ENCODE assay signal across 12 cellular contexts in the genomic region with DNA sequence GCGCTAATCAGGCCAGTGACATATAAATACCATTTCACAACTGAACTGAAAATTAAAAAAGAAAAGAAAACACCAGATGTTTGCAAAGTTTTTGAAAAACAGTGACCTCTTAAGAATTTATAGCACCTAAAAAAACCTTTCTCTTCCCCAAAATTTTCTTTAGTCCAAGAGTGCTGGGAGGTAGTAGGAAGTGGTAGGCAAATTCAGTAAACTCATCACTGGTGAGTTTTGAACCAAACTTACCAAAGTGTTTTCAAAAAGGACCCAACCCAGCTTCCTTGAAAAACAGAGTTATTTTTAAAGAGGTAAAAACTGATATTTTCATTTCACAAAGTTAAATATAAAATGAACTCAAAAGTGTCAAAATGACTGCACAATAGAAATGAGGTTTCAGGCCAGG. TPM values are rescaled to one million over a fixed set of nuclear protein-coding genes. Genes with fewer than 3 reads are reported as not detected.
A peak's percentile ranks its signal among the peaks of the same experiment; 100 is the strongest.
DNase-seq lines count a peak whose midpoint lies in the region; ATAC-seq, FAIRE-seq and TF ChIP-seq lines count a peak whose summit lies in the region.
"Had no signal": no experiment of that assay in that cellular context is flagged by ENCODE, and none has a peak within 500 bp of the region (broad histone marks: within the 10 kb centered on the region; RNA-seq: fewer than 3 reads in every experiment).

No MANE protein-coding gene starts in this region.

- H3K27ac ChIP-seq in heart right ventricle = peak overlapping the region; percentile 46 to 89 (median 80)
- H3K27ac ChIP-seq in right cardiac atrium (ENCODE audit: low read length) = no peak overlapping the region
- peak overlapping the region; percentile 29 to 62 for H3K27ac ChIP-seq in lung (ENCODE audit: low read depth in 1 of 2, low read length in 1 of 2)
- peak overlapping the region; percentile 4 for H3K27ac ChIP-seq in upper lobe of right lung
- no peak overlapping the region for H3K27ac ChIP-seq in trophoblast cell (ENCODE audit: low read depth, low read length)
- H3K27ac ChIP-seq: VCaP had no signal

- H3K4me1 ChIP-seq in heart right ventricle = peaks cover 28 to 100% (median 93%) of the 10 kb centered on the region in 9 donors
- peaks cover 19% of the 10 kb centered on the region for H3K4me1 ChIP-seq in right cardiac atrium (ENCODE audit: control insufficient read depth, insufficient read depth, low read length)
- H3K4me1 ChIP-seq in lung (ENCODE audit: control insufficient read depth in 2 of 2, insufficient read depth in 2 of 2, low read length in 2 of 2) = peaks cover 3 to 36% of the 10 kb centered on the region in 2 donors
- peaks cover 17% of the 10 kb centered on the region for H3K4me1 ChIP-seq in upper lobe of right lung
- H3K4me1 ChIP-seq in trophoblast cell (ENCODE audit: control insufficient read depth in 1 of 2, insufficient read depth in 2 of 2, low read length in 2 of 2) = peaks cover 0 to 2% of the 10 kb centered on the region in 2 experiments

- H3K27me3 ChIP-seq in heart right ventricle (no peaks in the 10 kb centered on the region), right cardiac atrium (ENCODE audit: control insufficient read depth, insufficient read depth) (no peaks in the 10 kb centered on the region), lung (ENCODE audit: control insufficient read depth, insufficient read depth) (no peaks in the 10 kb centered on the region), upper lobe of right lung (no peaks in the 10 kb centered on the region), trophoblast cell (ENCODE audit: insufficient read depth, low read length) (no peaks in the 10 kb centered on the region)

- H3K4ac ChIP-seq in trophoblast cell (ENCODE audit: low read depth, low read length) = no peak overlapping the region

- peaks cover 2% of the 10 kb centered on the region for H3K27me3 Mint-ChIP-seq in IgD-negative memory B cell

- no peak overlapping the region for H3K9ac ChIP-seq in trophoblast cell (ENCODE audit: low read length)

- H3K36me3 Mint-ChIP-seq in IgD-negative memory B cell = peaks cover 6% of the 10 kb centered on the region

- H3K27ac Mint-ChIP-seq in IgD-negative memory B cell = peak overlapping the region; percentile 88 to 99 (median 96)

- no peak overlapping the region for H3K18ac ChIP-seq in trophoblast cell (ENCODE audit: low read length)

- H3K4me2 ChIP-seq in trophoblast cell (ENCODE audit: low read length) = no peak overlapping the region

- WGBS in heart right ventricle, 2 donors = 84 to 95% methylated on average over 1 of the region's 1 CpG
- WGBS in right cardiac atrium = 89% methylated on average over 1 of the region's 1 CpG
- WGBS in lung, 2 donors = 78 to 94% methylated on average over 1 of the region's 1 CpG
- WGBS in trophoblast cell (ENCODE audit: extremely low coverage, insufficient coverage, insufficient read length) = no CpG with 5 or more reads among the region's 1 CpG

- no peak overlapping the region for H4K91ac ChIP-seq in trophoblast cell (ENCODE audit: low read depth, low read length)

- FAIRE-seq in frontal cortex (lab: Jason Lieb, UNC) = no peak
- FAIRE-seq: colon had no signal

- DNase-seq in heart right ventricle (no peak), right cardiac atrium (no peak), lung (ENCODE audit: low spot score) (no peak), upper lobe of right lung (no peak), trophoblast cell (no peak), SHP77 treated with DMSO at 0.1 percent for 48 hours (lab: John Stamatoyannopoulos, UW) (no peak), frontal cortex (ENCODE audit: low spot score in 2 of 2) (no peak)
- DNase-seq: NCI-H1417 treated with DMSO at 0.1 percent for 48 hours had no signal

- no peaks in the 10 kb centered on the region for H3K79me1 ChIP-seq in trophoblast cell (ENCODE audit: low read length)

- peaks cover 0 to 40% (median 0%) of the 10 kb centered on the region in 9 donors for H3K36me3 ChIP-seq in heart right ventricle
- H3K36me3 ChIP-seq in lung (ENCODE audit: control insufficient read depth in 2 of 2, insufficient read depth in 2 of 2, low read length in 2 of 2) = peaks cover 0 to 5% of the 10 kb centered on the region in 2 donors
- no peaks in the 10 kb centered on the region for H3K36me3 ChIP-seq in upper lobe of right lung
- H3K36me3 ChIP-seq in trophoblast cell (ENCODE audit: control insufficient read depth in 1 of 2, insufficient read depth in 2 of 2, low read length in 2 of 2) = peaks cover 0 to 2% of the 10 kb centered on the region in 2 experiments

- no peak overlapping the region for H2BK12ac ChIP-seq in trophoblast cell (ENCODE audit: low read length)

- H3K9me3 ChIP-seq in heart right ventricle (no peaks in the 10 kb centered on the region), right cardiac atrium (ENCODE audit: control insufficient read depth, low read length) (no peaks in the 10 kb centered on the region), lung (ENCODE audit: control insufficient read depth in 2 of 2, insufficient read depth in 1 of 2, low read length in 1 of 2) (no peaks in the 10 kb centered on the region), upper lobe of right lung (no peaks in the 10 kb centered on the region), trophoblast cell (ENCODE audit: insufficient read depth, low read depth, low read length) (no peaks in the 10 kb centered on the region)

- no peaks in the 10 kb centered on the region for H3K79me2 ChIP-seq in trophoblast cell (ENCODE audit: control insufficient read depth, insufficient read depth, low read length, poor library complexity)

- no peak overlapping the region for H2BK5ac ChIP-seq in trophoblast cell (ENCODE audit: low read depth, low read length, poor library complexity)

- no peak overlapping the region for H2AFZ ChIP-seq in trophoblast cell (ENCODE audit: insufficient read depth, low read length, poor library complexity)

- H3K4me3 ChIP-seq in heart right ventricle (no peak overlapping the region), right cardiac atrium (ENCODE audit: low read length) (no peak overlapping the region), lung (no peak overlapping the region), upper lobe of right lung (no peak overlapping the region), trophoblast cell (ENCODE audit: low read depth, low read length) (no peak overlapping the region)

- H3K23ac ChIP-seq in trophoblast cell (ENCODE audit: low read length) = no peak overlapping the region

- no peak overlapping the region for H4K8ac ChIP-seq in trophoblast cell (ENCODE audit: low read depth, low read length)

- H3K4me3 Mint-ChIP-seq in IgD-negative memory B cell = peak overlapping the region; percentile 54 to 93 (median 81)

- peaks cover 67 to 90% (median 84%) of the 10 kb centered on the region in 3 donors for H3K4me1 Mint-ChIP-seq in IgD-negative memory B cell

- H3K9me3 Mint-ChIP-seq in IgD-negative memory B cell = no peaks in the 10 kb centered on the region

- no peak for TF ChIP-seq CTCF in heart right ventricle (IDR thresholded peaks at IDR 0.05)
- TF ChIP-seq CTCF in lung (IDR thresholded peaks at IDR 0.05; ENCODE audit: control extremely low read depth, extremely low read depth) = no peak
- TF ChIP-seq CTCF in upper lobe of right lung (IDR thresholded peaks at IDR 0.05) = no peak

- H2AK5ac ChIP-seq in trophoblast cell (ENCODE audit: low read length) = no peak overlapping the region

- H2BK120ac ChIP-seq in trophoblast cell (ENCODE audit: insufficient read depth, low read length, poor library complexity) = no peak overlapping the region

- intact Hi-C loops in heart right ventricle (cut with DNase I) (loop anchor here in 1 of 10 donors (2.0 kb wide), 1 partner anchor 79 kb away; no protein-coding TSS in a partner anchor), right cardiac atrium (cut with DNase I) (no loop called here), upper lobe of right lung (cut with DNase I) (no loop called here)

- ATAC-seq in heart right ventricle (no peak), right cardiac atrium (no peak), lung (ENCODE audit: insufficient read depth, low FRiP score) (no peak), upper lobe of right lung (no peak)
- ATAC-seq: Panc1 had no signal

- H3K14ac ChIP-seq in trophoblast cell (ENCODE audit: low read length) = no peak overlapping the region

- H4K12ac ChIP-seq in trophoblast cell (ENCODE audit: low read depth, low read length) = no peak overlapping the region

RNA-seq across cellular contexts. Expression of a gene that starts 27.4 kb away (rescaled TPM):
- total RNA-seq in heart right ventricle (1 to 10 TPM; 3.9 to 7.8 (median 5.6) TPM), right cardiac atrium (1 to 10 TPM; 3.4 to 7.0 (median 6.3) TPM), lung (1 to 10 TPM; 3.6 to 6.9 TPM), upper lobe of right lung (10.7 TPM), frontal cortex (6.1 TPM)
- polyA plus RNA-seq in heart right ventricle (1 to 10 TPM; 1.9 to 2.3 TPM), right cardiac atrium (3.5 TPM), IgD-negative memory B cell (11.6 TPM), lung (1 to 10 TPM; 1.7 to 6.2 TPM)
- 3.5 and 3.6 TPM in 2 replicates for polyA plus RNA-seq in trophoblast cell (2013)

RNA-seq across cellular contexts. Expression of a gene that starts 27.5 kb away (rescaled TPM):
- total RNA-seq in heart right ventricle = 100 to 1,000 TPM; 364 to 568 (median 413) TPM
- 100 to 1,000 TPM; 139 to 202 TPM for polyA plus RNA-seq in heart right ventricle
- total RNA-seq in right cardiac atrium = 100 to 1,000 TPM; 144 to 169 (median 162) TPM
- 103 TPM for polyA plus RNA-seq in right cardiac atrium
- polyA plus RNA-seq in IgD-negative memory B cell = 8.0 TPM
- 10 to 100 TPM; 56.5 to 70.6 TPM for total RNA-seq in lung
- 10 to 100 TPM; 44.8 to 58.7 TPM for polyA plus RNA-seq in lung
- total RNA-seq in upper lobe of right lung = 92.9 TPM
- 40.9 and 41.2 TPM in 2 replicates for polyA plus RNA-seq in trophoblast cell (2013)
- 16.7 TPM for total RNA-seq in frontal cortex

RNA-seq across cellular contexts. Expression of a gene that starts 47.1 kb away (rescaled TPM):
- 10 to 100 TPM in 6 of 10 donors, 1 to 10 TPM in 4; 7.5 to 13.7 (median 10.1) TPM for total RNA-seq in heart right ventricle
- polyA plus RNA-seq in heart right ventricle = 10 to 100 TPM in 1 of 2 donors, 1 to 10 TPM in 1; 8.3 to 12.3 TPM
- total RNA-seq in right cardiac atrium = 10 to 100 TPM in 3 of 4 donors, 1 to 10 TPM in 1; 9.5 to 14.1 (median 12.2) TPM
- 10.1 TPM for polyA plus RNA-seq in right cardiac atrium
- 13.4 TPM for polyA plus RNA-seq in IgD-negative memory B cell
- 10 to 100 TPM; 20.6 to 32.4 TPM for total RNA-seq in lung
- 10 to 100 TPM in 1 of 2 donors, 1 to 10 TPM in 1; 9.8 to 19.9 TPM for polyA plus RNA-seq in lung
- 21.9 TPM for total RNA-seq in upper lobe of right lung
- 19.4 and 19.6 TPM in 2 replicates for polyA plus RNA-seq in trophoblast cell (2013)
- total RNA-seq in frontal cortex = 26.5 TPM

RNA-seq across cellular contexts. Expression of a gene that starts 47.2 kb away (rescaled TPM):
- total RNA-seq in heart right ventricle (10 to 100 TPM; 18.3 to 22.0 (median 20.2) TPM), right cardiac atrium (10 to 100 TPM; 14.2 to 20.1 (median 17.3) TPM), lung (10 to 100 TPM; 10.9 to 23.9 TPM), upper lobe of right lung (15.3 TPM), frontal cortex (46.1 TPM)
- polyA plus RNA-seq in heart right ventricle (10 to 100 TPM; 12.4 to 18.0 TPM), right cardiac atrium (18.8 TPM), IgD-negative memory B cell (15.5 TPM), lung (10 to 100 TPM in 1 of 2 donors, 1 to 10 TPM in 1; 7.3 to 12.5 TPM)
- 15.6 and 16.3 TPM in 2 replicates for polyA plus RNA-seq in trophoblast cell (2013)

Comparison
In these comparisons a context has a peak if more than half of its experiments do, and no peak if none do; other contexts are left out.
1. H3K27ac ChIP-seq: peak in heart right ventricle (10 of 10), lung (2 of 2) and upper lobe of right lung (single experiment); none in right cardiac atrium (single experiment) and trophoblast cell (single experiment).